Comparison of ENCODE assay signal across 35 cellular contexts in the genomic region with DNA sequence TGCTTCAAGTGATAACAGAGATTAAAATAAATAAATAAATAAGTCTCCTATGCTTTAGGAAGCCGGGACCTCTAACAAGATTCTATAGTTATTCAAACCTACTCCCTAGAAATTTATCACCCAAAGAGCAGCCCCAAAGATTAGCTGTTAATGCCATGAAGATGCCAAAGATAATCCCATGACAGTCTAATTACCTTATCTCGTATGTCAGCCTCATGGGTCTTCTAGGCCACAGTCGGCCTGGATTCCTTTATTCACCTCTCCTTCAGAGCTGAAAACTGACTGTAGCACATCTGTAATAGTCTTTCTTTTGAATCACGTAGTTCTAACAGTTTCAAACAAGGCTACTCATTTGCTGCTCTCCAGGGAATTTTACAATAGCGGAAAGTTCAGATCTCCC. TPM values are rescaled to one million over a fixed set of nuclear protein-coding genes. Genes with fewer than 3 reads are reported as not detected.
DNase-seq lines count a peak whose midpoint lies in the region; ATAC-seq and TF ChIP-seq lines count a peak whose summit lies in the region.
"Had no signal": no experiment of that assay in that cellular context is flagged by ENCODE, and none has a peak within 500 bp of the region (broad histone marks: within the 10 kb centered on the region; RNA-seq: fewer than 3 reads in every experiment).

No MANE protein-coding gene starts in this region.

- H3K4me3 ChIP-seq in GM23248 (no peak overlapping the region), adipocyte (ENCODE audit: low read length) (peak overlapping the region; percentile 21), fibroblast of the aortic adventitia (ENCODE audit: low read depth, low read length) (no peak overlapping the region), suprapubic skin (no peak overlapping the region)
- H3K4me3 ChIP-seq: cardiac muscle cell, GM12878, ovary, PC-9 had no signal

- H3K27me3 ChIP-seq in GM23248 (replicated peaks; ENCODE audit: insufficient read depth) (no peaks in the 10 kb centered on the region), adipocyte (replicated peaks; ENCODE audit: control insufficient read depth, insufficient read depth, low read length) (no peaks in the 10 kb centered on the region), suprapubic skin (no peaks in the 10 kb centered on the region)
- H3K27me3 ChIP-seq: cardiac muscle cell, ovary had no signal

- peaks cover 100% of the 10 kb centered on the region for H3K36me3 ChIP-seq in GM23248 (ENCODE audit: low read depth)
- peaks cover 100% of the 10 kb centered on the region for H3K36me3 ChIP-seq in adipocyte (ENCODE audit: control insufficient read depth, insufficient read depth, low read length, severe bottlenecking)
- H3K36me3 ChIP-seq in suprapubic skin, result peaks cover 14% of the 10 kb centered on the region
- H3K36me3 ChIP-seq: cardiac muscle cell, ovary had no signal

- peak; percentile 44 for DNase-seq in GM23248
- DNase-seq in adipocyte (ENCODE audit: low read depth), result no peak
- DNase-seq in fibroblast of the aortic adventitia (ENCODE audit: low read depth), result peak; percentile 44
- no peak for DNase-seq in suprapubic skin (ENCODE audit: low spot score in 2 of 2)
- DNase-seq in A172 (ENCODE audit: low spot score), result no peak
- DNase-seq in posterior vena cava (ENCODE audit: low spot score), result no peak
- no peak for DNase-seq in Right ventricle myocardium inferior (ENCODE audit: missing footprints)
- DNase-seq: activated CD4-positive, CD25-positive, alpha-beta regulatory T cell; activated CD8-positive, alpha-beta memory T cell treated with anti-CD3 and anti-CD28 coated beads, Interleukin-2, amount 10 ng/mL, durations not matched to agents 7 days and 5 days; activated naive CD4-positive, alpha-beta T cell treated with anti-CD3 and anti-CD28 coated beads, Interleukin-2, amount 10 ng/mL, durations not matched to agents 7 days and 5 days; amygdala; EL; endodermal cell; islet precursor cell; left ventricle myocardium superior; midbrain; MM.1S; naive thymus-derived CD4-positive, alpha-beta T cell; NCI-H1417; NCI-H2107; NK-92 treated with Interleukin-12 subunit alpha and Interleukin-12 subunit beta, amount 100 ng/mL, for 24 hours; ovary; PC-9; Right ventricle myocardium superior; stimulated activated CD4-positive, alpha-beta T cell treated with anti-CD3 and anti-CD28 coated beads, Interleukin-2, amount 100 ng/mL, for 24 hours; T-helper 1 cell; trophoblast cell had no signal

- H3K9me2 ChIP-seq in GM23248 (ENCODE audit: insufficient read depth), result no peaks in the 10 kb centered on the region

- intact Hi-C loops in posterior vena cava (cut with DNase I), result loop anchor here in 1 of 2 donors (10.0 kb wide), 1 partner anchor 124 kb away; no protein-coding TSS in a partner anchor
- intact Hi-C loops in Right ventricle myocardium inferior (cut with DNase I), result no loop called here

- in situ Hi-C loops in GM23248 (cut with MboI), result no loop called here

- peaks cover 3% of the 10 kb centered on the region; the same call in 1 of the 2 replicates for H4K20me1 ChIP-seq in GM23248 (ENCODE audit: insufficient read depth)

- TF ChIP-seq CTCF in fibroblast of the aortic adventitia (IDR thresholded peaks at IDR 0.05; ENCODE audit: insufficient read depth, low read length) (no peak), suprapubic skin (IDR thresholded peaks at IDR 0.05) (no peak)

- no peak for ATAC-seq in HG03432 (IDR thresholded peaks at IDR 0.05; ENCODE audit: unreplicated experiment)
- no peak for ATAC-seq in Right ventricle myocardium inferior
- ATAC-seq: activated CD8-positive, alpha-beta memory T cell treated with anti-CD3 and anti-CD28 coated beads, Interleukin-2, amount 10 ng/mL, durations not matched to agents 7 days and 5 days; esophagus mucosa; GM12878; HCT116; left ventricle myocardium superior; naive thymus-derived CD4-positive, alpha-beta T cell had no signal

- H3K79me2 ChIP-seq in GM23248 (ENCODE audit: insufficient read depth), result peaks cover 88% of the 10 kb centered on the region

- no peaks in the 10 kb centered on the region for H3K9me3 ChIP-seq in GM23248 (ENCODE audit: low read depth)
- no peaks in the 10 kb centered on the region for H3K9me3 ChIP-seq in adipocyte (ENCODE audit: control insufficient read depth, low read length)
- no peaks in the 10 kb centered on the region for H3K9me3 ChIP-seq in suprapubic skin
- H3K9me3 ChIP-seq: ovary had no signal

- H3K4me1 ChIP-seq in GM23248 (ENCODE audit: insufficient read depth), result peaks cover 99% of the 10 kb centered on the region
- H3K4me1 ChIP-seq in adipocyte (ENCODE audit: control insufficient read depth, insufficient read depth, low read length), result peaks cover 96% of the 10 kb centered on the region
- peaks cover 3% of the 10 kb centered on the region for H3K4me1 ChIP-seq in suprapubic skin

- no peak overlapping the region for H2AFZ ChIP-seq in GM23248
- H2AFZ ChIP-seq: PC-9 had no signal

- TF ChIP-seq EP300 in suprapubic skin (IDR thresholded peaks at IDR 0.05), result no peak

- H3K9ac ChIP-seq in GM23248, result peak overlapping the region; percentile 100
- peak overlapping the region; percentile 97 for H3K9ac ChIP-seq in adipocyte (ENCODE audit: low read length)
- H3K9ac ChIP-seq: KMS-11 had no signal

- TF ChIP-seq POLR2A in suprapubic skin (IDR thresholded peaks at IDR 0.05), result no peak

- 35 to 43% methylated on average over 5 of the region's 5 CpGs for WGBS in GM23248 (ENCODE audit: low coverage in 1 of 2, low lambda C conversion rate in 2 of 2, missing lambda C conversion rate in 2 of 2), 2 experiments
- WGBS in suprapubic skin, result 64% methylated on average over 5 of the region's 5 CpGs

- H3K4me2 ChIP-seq in GM23248 (ENCODE audit: unreplicated experiment), result peak overlapping the region; percentile 38
- H3K4me2 ChIP-seq: KMS-11, PC-9 had no signal

- H3K27ac ChIP-seq in GM23248 (peak overlapping the region; percentile 100), suprapubic skin (peak overlapping the region; percentile 35)
- H3K27ac ChIP-seq: cardiac muscle cell, KMS-11, PC-9 had no signal

- peaks cover 99% of the 10 kb centered on the region for H3F3A ChIP-seq in GM23248 (ENCODE audit: insufficient read depth)

RNA-seq across cellular contexts. Expression of gene COL1A2, which starts 24.2 kb away (rescaled TPM):
- total RNA-seq in GM23248 (2014; rRNA removed; shearing (Covaris generic)), result 10,930 and 11,288 TPM in 2 replicates
- 9,779 and 9,902 TPM in 2 replicates for polyA plus RNA-seq in GM23248 (2016; fragmentation: Nextera tagmentation; extraction: Ambion mirVana)
- total RNA-seq in fibroblast of the aortic adventitia (ENCODE audit: low replicate concordance) (4,453 and 32,213 TPM in 2 replicates), suprapubic skin (100 to 1,000 TPM in 1 of 4 donors, 10 to 100 TPM in 3; 29.9 to 124 (median 61.3) TPM), posterior vena cava (1,000 to 10,000 TPM in 1 of 2 donors, 100 to 1,000 TPM in 1; 780 to 2,112 TPM), Right ventricle myocardium inferior (96.6 TPM)
- total RNA-seq in A172 (2014; rRNA removed; shearing (Covaris generic)), result 104 and 144 TPM in 2 replicates
- total RNA-seq: NCI-H460, PC-9 had no signal
- polyA plus RNA-seq: CD14-positive monocyte; naive thymus-derived CD4-positive, alpha-beta T cell had no signal

Comparison
In these comparisons a context has a peak if more than half of its experiments do, and no peak if none do; other contexts are left out.
1. DNase-seq: peak in GM23248 (single experiment) and fibroblast of the aortic adventitia (single experiment); none in adipocyte (single experiment), suprapubic skin (0 of 2), A172 (single experiment), posterior vena cava (single experiment) and Right ventricle myocardium inferior (single experiment).